ENCODE assay signal across 9 cellular contexts in the genomic region with DNA sequence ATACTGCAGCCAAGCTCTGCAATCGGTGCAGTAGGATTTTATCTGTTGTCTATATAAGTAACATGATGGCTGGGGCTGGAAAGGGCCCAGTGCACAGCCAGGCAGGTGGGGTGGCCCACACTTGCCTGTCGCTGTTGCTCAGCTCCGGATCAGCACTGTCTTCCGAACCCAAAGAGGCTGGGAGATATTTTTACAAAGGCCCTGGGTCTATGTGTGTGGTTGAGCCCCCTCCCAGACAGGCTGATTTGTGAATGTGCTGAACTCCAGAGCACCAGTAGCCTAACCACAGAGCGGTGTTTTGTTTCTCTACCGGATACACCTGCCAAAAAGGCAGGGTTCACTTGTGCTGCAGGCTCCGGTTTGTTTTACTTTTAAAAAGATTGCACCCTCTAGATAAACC. TPM values are rescaled to one million over a fixed set of nuclear protein-coding genes. Genes with fewer than 3 reads are reported as not detected.
DNase-seq lines count a peak whose midpoint lies in the region; ATAC-seq and TF ChIP-seq lines count a peak whose summit lies in the region.
"Had no signal": no experiment of that assay in that cellular context is flagged by ENCODE, and none has a peak within 500 bp of the region (broad histone marks: within the 10 kb centered on the region; RNA-seq: fewer than 3 reads in every experiment).

No MANE protein-coding gene starts in this region.

- no peaks in the 10 kb centered on the region for H3K27me3 Mint-ChIP-seq in T-cell
- H3K27me3 Mint-ChIP-seq in type B pancreatic cell: no peaks in the 10 kb centered on the region

- ATAC-seq in GM18519 (IDR thresholded peaks at IDR 0.05; ENCODE audit: low FRiP score, unreplicated experiment) (peak; percentile 46), HG02763 (IDR thresholded peaks at IDR 0.05; ENCODE audit: unreplicated experiment) (peak; percentile 78), T-cell (replicated peaks in 1 of 4) (peak; percentile 89 to 94 (median 91)), left lung (peak; percentile 32), PC-3 (no peak)

- POLR2A ChIA-PET in T-cell (lab: Charles Lee): interaction anchor here (0.5 to 1.1 kb wide), 5 partner anchors 11 to 105 kb away, joined by 3 to 6 read pairs (median 3); a partner anchor contains a TSS
- POLR2A ChIA-PET in PC-3 (lab: Charles Lee; ENCODE audit: unreplicated experiment): no interaction called here

- peak overlapping the region; percentile 98 to 100 for H3K27ac Mint-ChIP-seq in T-cell
- no peak overlapping the region for H3K27ac Mint-ChIP-seq in type B pancreatic cell

- H3K4me2 ChIP-seq in PC-3 (ENCODE audit: low read length): no peak overlapping the region

- H3K27ac ChIP-seq in left lung (no peak overlapping the region), PC-3 (ENCODE audit: low read length) (no peak overlapping the region)

- no peaks in the 10 kb centered on the region for H3K79me2 ChIP-seq in PC-3 (ENCODE audit: low read length)

- H2AFZ ChIP-seq in PC-3 (ENCODE audit: low read length): no peak overlapping the region

- no TSS peak for BruUV-seq in PC-3 (replicated peaks; lab: Mats Ljungman, UMichigan)

- H3K4me1 Mint-ChIP-seq in T-cell: peaks cover 78 to 88% (median 86%) of the 10 kb centered on the region in 3 donors
- no peaks in the 10 kb centered on the region for H3K4me1 Mint-ChIP-seq in type B pancreatic cell (ENCODE audit: unreplicated experiment)

- H3K9me2 ChIP-seq in PC-3 (replicated peaks; ENCODE audit: low read length): no peaks in the 10 kb centered on the region

- H3K9me3 Mint-ChIP-seq in T-cell (peaks cover 4 to 9% (median 5%) of the 10 kb centered on the region in 3 donors), type B pancreatic cell (peaks cover 10% of the 10 kb centered on the region)

- intact Hi-C loops in left lung (cut with DNase I): loop anchor here in 1 of 2 donors (10.0 kb wide), 1 partner anchor 147 kb away; no protein-coding TSS in a partner anchor
- intact Hi-C loops in PC-3 (cut with micrococcal nuclease): loop anchor here (10.0 kb wide), 1 partner anchor 67 kb away; no protein-coding TSS in a partner anchor

- no peaks in the 10 kb centered on the region for H4K20me1 ChIP-seq in PC-3 (ENCODE audit: low read length)

- peak overlapping the region; percentile 58 to 78 (median 64) for H3K4me3 Mint-ChIP-seq in T-cell
- H3K4me3 Mint-ChIP-seq in type B pancreatic cell: no peak overlapping the region

- H3K9me3 ChIP-seq in left lung (no peaks in the 10 kb centered on the region), PC-3 (ENCODE audit: low read length) (no peaks in the 10 kb centered on the region)

- H3K36me3 ChIP-seq in left lung: no peaks in the 10 kb centered on the region
- H3K36me3 ChIP-seq in PC-3 (ENCODE audit: low read depth, low read length): no peaks in the 10 kb centered on the region

- H3K9ac ChIP-seq in PC-3 (ENCODE audit: low read length): no peak overlapping the region

- TF ChIP-seq CTCF in left lung (IDR thresholded peaks at IDR 0.05) (no peak), type B pancreatic cell (conservative IDR thresholded peaks at IDR 0.05) (no peak), PC-3 (conservative IDR thresholded peaks at IDR 0.05; ENCODE audit: low read depth, low read length) (no peak)

- H3K4me3 ChIP-seq in left lung (no peak overlapping the region), PC-3 (ENCODE audit: low read length) (no peak overlapping the region)

- no peaks in the 10 kb centered on the region for H3F3A ChIP-seq in PC-3 (ENCODE audit: low read length, unreplicated experiment)

- peak; percentile 57 to 94 (median 79) for DNase-seq in T-cell
- DNase-seq in left lung: no peak
- DNase-seq in NCI-H446 treated with DMSO at 0.1 percent for 48 hours (lab: John Stamatoyannopoulos, UW): no peak
- DNase-seq in type B pancreatic cell (ENCODE audit: extremely low spot score, unreplicated experiment): no peak
- DNase-seq in PC-3: no peak
- DNase-seq in iPS-NIHi7 (ENCODE audit: extremely low spot score): no peak

- H3K4me1 ChIP-seq in left lung (peaks cover 0 to 26% of the 10 kb centered on the region in 2 donors), PC-3 (ENCODE audit: insufficient read depth, low read length) (no peaks in the 10 kb centered on the region)

- H3K27me3 ChIP-seq in left lung (no peaks in the 10 kb centered on the region), PC-3 (ENCODE audit: low read length) (no peaks in the 10 kb centered on the region)

- CTCF ChIA-PET in T-cell (lab: Charles Lee) (interaction anchor here in 1 of 2 donors (0.6 to 1.8 kb wide), 3 partner anchors 8 to 19 kb away, joined by 4 to 9 read pairs (median 7); no protein-coding TSS in a partner anchor), PC-3 (lab: Charles Lee) (no interaction called here)

- H3K36me3 Mint-ChIP-seq in T-cell: no peaks in the 10 kb centered on the region
- H3K36me3 Mint-ChIP-seq in type B pancreatic cell: no peaks in the 10 kb centered on the region

RNA-seq across cellular contexts. Expression of a gene that starts 33.5 kb away (rescaled TPM):
- total RNA-seq in T-cell (under 1 TPM in 3 of 5 donors, not detected in 2; 0.10 to 0.23 (median 0.15) TPM), left lung (not detected), type B pancreatic cell (ENCODE audit: low replicate concordance) (0.58 TPM in 1 of 2 replicates, not detected in the other), PC-3 (2014; rRNA removed) (not detected in 2 replicates)
- total RNA-seq: endothelial cell of umbilical vein had no signal

Comparison
In these comparisons a context has a peak if more than half of its experiments do, and no peak if none do; other contexts are left out.
1. DNase-seq: peak in T-cell (34 of 34); none in left lung (0 of 2), NCI-H446 treated with DMSO at 0.1 percent for 48 hours (single experiment), type B pancreatic cell (single experiment), PC-3 (single experiment) and iPS-NIHi7 (single experiment).